6 cellular contexts compared by ENCODE assay signal in the genomic region with DNA sequence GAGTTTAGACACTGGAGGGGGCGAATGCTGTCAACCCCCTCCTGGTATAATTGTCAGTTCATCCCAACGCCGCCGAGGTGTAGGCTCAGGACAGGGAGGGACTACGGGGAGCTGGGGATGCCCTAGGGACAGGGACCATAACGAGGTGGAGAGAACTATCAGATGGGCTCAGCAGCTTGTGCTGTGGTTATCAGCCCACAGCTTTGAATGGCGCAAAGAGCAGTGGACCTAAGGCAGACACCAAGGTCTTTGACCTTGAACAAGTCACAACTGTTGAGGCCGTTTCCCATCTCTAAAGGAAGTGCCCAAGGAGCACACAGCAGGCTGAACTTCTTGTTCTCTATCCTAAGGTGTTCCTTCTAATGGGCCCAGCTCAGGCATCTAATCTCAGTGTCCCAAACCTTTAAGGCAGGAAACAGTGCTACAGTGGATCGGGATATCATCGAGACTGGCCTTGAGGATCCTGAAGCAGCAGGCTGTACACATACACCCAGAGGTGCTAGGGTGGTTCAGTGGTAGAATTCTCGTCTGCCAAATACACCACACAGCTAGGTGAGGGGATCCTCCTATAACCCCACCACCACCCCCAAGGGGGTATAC. TPM values are rescaled to one million over a fixed set of nuclear protein-coding genes. Genes with fewer than 3 reads are reported as not detected.
DNase-seq lines count a peak whose midpoint lies in the region; ATAC-seq and TF ChIP-seq lines count a peak whose summit lies in the region.

No MANE protein-coding gene starts in this region.

- H2AFZ ChIP-seq in PC-3 (ENCODE audit: low read length), result peak overlapping the region; percentile 68

- peaks cover 23% of the 10 kb centered on the region for H3K4me1 ChIP-seq in PC-3 (ENCODE audit: insufficient read depth, low read length)
- H3K4me1 ChIP-seq in heart right ventricle, result peaks cover 3 to 42% (median 28%) of the 10 kb centered on the region in 9 donors
- peaks cover 15 to 34% of the 10 kb centered on the region in 2 donors for H3K4me1 ChIP-seq in thyroid gland

- no peak for DNase-seq in BJ (ENCODE audit: low read depth)
- DNase-seq in PC-3, result no peak
- no peak for DNase-seq in heart right ventricle
- DNase-seq in thyroid gland, result no peak
- DNase-seq in NCI-H748 (lab: John Stamatoyannopoulos, UW; ENCODE audit: unreplicated experiment), result no peak
- no peak for DNase-seq in NCI-H446 (lab: John Stamatoyannopoulos, UW)

- peak overlapping the region; percentile 93 for H3K4me2 ChIP-seq in PC-3 (ENCODE audit: low read length)

- H3K79me2 ChIP-seq in PC-3 (ENCODE audit: low read length), result peaks cover 25% of the 10 kb centered on the region

- no peak for TF ChIP-seq POLR2A in thyroid gland (IDR thresholded peaks at IDR 0.05)

- POLR2A ChIA-PET in BJ (lab: Charles Lee) (interaction anchor here (0.6 to 1.5 kb wide), 5 partner anchors 9 to 249 kb away, joined by 3 to 25 read pairs (median 10); partner anchors contain the start of genes C11orf98, CSKMT, EEF1G and MTA2), PC-3 (lab: Charles Lee; ENCODE audit: unreplicated experiment) (interaction anchor here (0.6 to 3.1 kb wide), 15 partner anchors 9 to 249 kb away, joined by 3 to 30 read pairs (median 7); partner anchors contain the start of genes AHNAK, B3GAT3, C11orf98 and CSKMT)

- H3K36me3 ChIP-seq in BJ (ENCODE audit: control insufficient read depth, insufficient read depth, low read length) (peaks cover 25% of the 10 kb centered on the region), PC-3 (ENCODE audit: low read depth, low read length) (peaks cover 40% of the 10 kb centered on the region; the same call in 1 of the 2 replicates), heart right ventricle (peaks cover 0 to 63% (median 50%) of the 10 kb centered on the region in 9 donors), thyroid gland (peaks cover 35 to 40% of the 10 kb centered on the region in 2 donors)

- H3F3A ChIP-seq in PC-3 (ENCODE audit: low read length, unreplicated experiment), result peaks cover 7% of the 10 kb centered on the region

- TF ChIP-seq CTCF in BJ (IDR thresholded peaks at IDR 0.05; ENCODE audit: insufficient read depth, low read depth, low read length), result no peak
- no peak for TF ChIP-seq CTCF in PC-3 (conservative IDR thresholded peaks at IDR 0.05; ENCODE audit: low read depth, low read length)
- TF ChIP-seq CTCF in heart right ventricle (IDR thresholded peaks at IDR 0.05), result no peak
- TF ChIP-seq CTCF in thyroid gland (IDR thresholded peaks at IDR 0.05), result no peak

- no peaks in the 10 kb centered on the region for H4K20me1 ChIP-seq in PC-3 (ENCODE audit: low read length)

- CTCF ChIA-PET in BJ (lab: Yijun Ruan, JAX) (interaction anchor here (1.1 to 3.2 kb wide), 20 partner anchors 9 to 212 kb away, joined by 3 to 16 read pairs (median 6); partner anchors contain the start of genes B3GAT3, C11orf98, CSKMT and INTS5), PC-3 (lab: Charles Lee) (interaction anchor here (0.7 to 1.7 kb wide), 12 partner anchors 9 to 1408 kb away, joined by 3 to 9 read pairs (median 4); partner anchors contain the start of genes EEF1G, MTA2 and SLC3A2)

- H3K9me3 ChIP-seq in PC-3 (ENCODE audit: low read length) (no peaks in the 10 kb centered on the region), heart right ventricle (no peaks in the 10 kb centered on the region), thyroid gland (no peaks in the 10 kb centered on the region)

- H3K9ac ChIP-seq in PC-3 (ENCODE audit: low read length), result peak overlapping the region; percentile 75

- ATAC-seq in PC-3 (no peak), heart right ventricle (peak in 6 of 8 donors; percentile 3 to 34 (median 16))

- H3K9me2 ChIP-seq in PC-3 (replicated peaks; ENCODE audit: low read length), result no peaks in the 10 kb centered on the region

- H3K27ac ChIP-seq in PC-3 (ENCODE audit: low read length) (peak overlapping the region; percentile 69), heart right ventricle (peak overlapping the region; percentile 83 to 97 (median 94)), thyroid gland (peak overlapping the region; percentile 79 to 91 (median 84))

- intact Hi-C loops in PC-3 (cut with micrococcal nuclease), result loop anchor here (5.0 kb wide), 1 partner anchor 60 kb away; the partner anchor contains the start of gene INTS5
- intact Hi-C loops in heart right ventricle (cut with DNase I), result loop anchor here in 3 of 10 donors (5.0 to 10.0 kb wide), 3 partner anchors 45 to 265 kb away; partner anchors contain the start of gene AHNAK (in 1 of the 3)
- intact Hi-C loops in thyroid gland (cut with DNase I), result no loop called here

- BruUV-seq in PC-3 (replicated peaks; lab: Mats Ljungman, UMichigan), result no TSS peak

- H3K4me3 ChIP-seq in BJ (ENCODE audit: low read depth, low read length) (peak overlapping the region; percentile 47), PC-3 (ENCODE audit: low read length) (peak overlapping the region; percentile 76), heart right ventricle (peak overlapping the region; percentile 50 to 86 (median 78)), thyroid gland (replicated peaks in 1 of 3) (peak overlapping the region in 2 of 3 donors; percentile 20 to 24)

- H3K27me3 ChIP-seq in BJ (ENCODE audit: control insufficient read depth, insufficient read depth, low read length) (no peaks in the 10 kb centered on the region), PC-3 (ENCODE audit: low read length) (no peaks in the 10 kb centered on the region), heart right ventricle (no peaks in the 10 kb centered on the region), thyroid gland (no peaks in the 10 kb centered on the region)

- 13 to 16% methylated on average over 11 of the region's 11 CpGs for WGBS in heart right ventricle, 2 donors
- WGBS in thyroid gland, 2 donors, result 29 to 32% methylated on average over 10 of the region's 11 CpGs

RNA-seq across cellular contexts. Expression of gene TUT1, which starts 1.0 kb away (rescaled TPM):
- polyA plus RNA-seq in BJ (2011; rRNA removed) (6.4 and 9.9 TPM in 2 replicates), heart right ventricle (10 to 100 TPM in 1 of 2 donors, 1 to 10 TPM in 1; 9.3 to 19.2 TPM)
- 2.8 and 4.5 TPM in 2 replicates for polyA minus RNA-seq in BJ (2011; rRNA and poly(A)+ RNA removed)
- total RNA-seq in PC-3 (2014; rRNA removed) (17.8 and 20.6 TPM in 2 replicates), heart right ventricle (10 to 100 TPM in 8 of 10 donors, 1 to 10 TPM in 2; 8.2 to 17.9 (median 12.3) TPM), thyroid gland (10 to 100 TPM; 13.7 to 20.0 (median 16.1) TPM)

RNA-seq across cellular contexts. Expression of gene MTA2, which starts 9.3 kb away (rescaled TPM):
- polyA plus RNA-seq in BJ (2011; rRNA removed) (16.4 and 17.8 TPM in 2 replicates), heart right ventricle (10 to 100 TPM; 22.1 to 35.3 TPM)
- 42.7 and 47.1 TPM in 2 replicates for polyA minus RNA-seq in BJ (2011; rRNA and poly(A)+ RNA removed)
- total RNA-seq in PC-3 (2014; rRNA removed) (193 and 259 TPM in 2 replicates), heart right ventricle (10 to 100 TPM; 25.0 to 45.3 (median 29.8) TPM), thyroid gland (10 to 100 TPM; 65.3 to 76.7 (median 70.7) TPM)

RNA-seq across cellular contexts. Expression of gene EEF1G, which starts 18.6 kb away (rescaled TPM):
- polyA plus RNA-seq in BJ (2011; rRNA removed) (2,358 and 2,459 TPM in 2 replicates), heart right ventricle (1,000 to 10,000 TPM in 1 of 2 donors, 100 to 1,000 TPM in 1; 555 to 1,173 TPM)
- 990 and 1,705 TPM in 2 replicates for polyA minus RNA-seq in BJ (2011; rRNA and poly(A)+ RNA removed)
- total RNA-seq in PC-3 (2014; rRNA removed) (1,577 and 1,815 TPM in 2 replicates), heart right ventricle (1,000 to 10,000 TPM in 5 of 10 donors, 100 to 1,000 TPM in 5; 784 to 1,131 (median 1,002) TPM), thyroid gland (1,000 to 10,000 TPM; 1,334 to 1,814 (median 1,607) TPM)

RNA-seq across cellular contexts. Expression of gene EML3, which starts 20.3 kb away (rescaled TPM):
- 18.9 and 26.5 TPM in 2 replicates for polyA plus RNA-seq in BJ (2011; rRNA removed)
- polyA minus RNA-seq in BJ (2011; rRNA and poly(A)+ RNA removed), result 15.0 and 19.0 TPM in 2 replicates
- 32.8 and 50.6 TPM in 2 replicates for total RNA-seq in PC-3 (2014; rRNA removed)
- total RNA-seq in heart right ventricle, result 10 to 100 TPM in 8 of 10 donors, 1 to 10 TPM in 2; 7.7 to 27.2 (median 15.2) TPM
- polyA plus RNA-seq in heart right ventricle, result 10 to 100 TPM; 18.9 to 50.4 TPM
- total RNA-seq in thyroid gland, result 10 to 100 TPM; 28.3 to 58.0 (median 46.6) TPM

RNA-seq across cellular contexts. Expression of gene ROM1, which starts 20.7 kb away (rescaled TPM):
- polyA plus RNA-seq in BJ (2011; rRNA removed) (2.1 and 2.2 TPM in 2 replicates), heart right ventricle (1 to 10 TPM; 5.3 to 6.6 TPM)
- polyA minus RNA-seq in BJ (2011; rRNA and poly(A)+ RNA removed), result 0.57 and 2.2 TPM in 2 replicates
- total RNA-seq in PC-3 (2014; rRNA removed) (5.8 and 13.9 TPM in 2 replicates), heart right ventricle (1 to 10 TPM in 8 of 10 donors, under 1 TPM in 2; 0.81 to 4.4 (median 1.8) TPM), thyroid gland (1 to 10 TPM; 2.5 to 7.0 (median 5.2) TPM)

Comparison
In these comparisons a context has a peak if more than half of its experiments do, and no peak if none do; other contexts are left out.
1. H3K4me3 ChIP-seq: peak in every context shown above with its lines; median percentile 78 in heart right ventricle; 76 in PC-3; 47 in BJ; 22 in thyroid gland.